ENCODE assay signal across 15 cellular contexts in the genomic region with DNA sequence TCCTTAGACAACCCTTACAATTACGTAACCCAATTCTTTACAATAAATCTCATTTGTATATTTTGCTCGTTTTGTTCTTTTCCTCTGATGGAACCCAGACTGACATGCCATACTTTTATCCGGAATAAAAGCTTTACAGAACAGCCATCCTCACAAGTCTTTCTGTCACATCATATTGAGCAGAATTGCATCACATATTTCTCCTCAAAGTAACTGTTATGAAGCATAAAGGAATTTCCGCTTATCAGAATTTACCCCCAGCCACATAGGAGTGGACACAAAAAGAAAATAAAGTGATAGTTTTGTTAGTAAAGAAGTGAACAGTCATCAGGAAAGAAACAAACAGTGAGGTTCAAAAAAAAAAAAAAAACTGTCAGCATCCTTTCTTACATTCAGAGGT.
A peak's percentile ranks its signal among the peaks of the same experiment; 100 is the strongest.
DNase-seq lines count a peak whose midpoint lies in the region; ATAC-seq and TF ChIP-seq lines count a peak whose summit lies in the region.
"Had no signal": no experiment of that assay in that cellular context is flagged by ENCODE, and none has a peak within 500 bp of the region (broad histone marks: within the 10 kb centered on the region; RNA-seq: fewer than 3 reads in every experiment).

No MANE protein-coding gene starts in this region.

- no peak for ATAC-seq in HG03457 (IDR thresholded peaks at IDR 0.05; ENCODE audit: unreplicated experiment)
- ATAC-seq: HepG2 had no signal

- H3K36me3 ChIP-seq in SJSA1 (no peaks in the 10 kb centered on the region), SJCRH30 (no peaks in the 10 kb centered on the region)
- H3K36me3 ChIP-seq: BLaER1, HAP-1 had no signal

- H3K27me3 ChIP-seq in SJSA1 (replicated peaks) = no peaks in the 10 kb centered on the region
- H3K27me3 ChIP-seq in SJCRH30 = no peaks in the 10 kb centered on the region; the same call in 1 of the 2 replicates
- H3K27me3 ChIP-seq: BLaER1 had no signal

- DNase-seq in AG10803 (ENCODE audit: low read depth) (peak; percentile 25), SJSA1 (ENCODE audit: low read depth in 1 of 2, low spot score in 2 of 2) (no peak), fibroblast of peridontal ligament (ENCODE audit: extremely low read depth) (peak; percentile 7), retina (peak; percentile 22), SJCRH30 (no peak)
- DNase-seq in activated naive CD4-positive, alpha-beta T cell treated with anti-CD3 and anti-CD28 coated beads, Interleukin-2, amount 50 U/mL, for 16 hours = no peak
- DNase-seq: AML-193; Caco-2; CD8-positive, alpha-beta memory T cell; DMS53 had no signal

- no peak for TF ChIP-seq CTCF in AG10803 (conservative IDR thresholded peaks at IDR 0.05; ENCODE audit: low read length)

- no peak overlapping the region for H3K4me3 ChIP-seq in AG10803 (ENCODE audit: low read length)
- no peak overlapping the region for H3K4me3 ChIP-seq in SJSA1
- H3K4me3 ChIP-seq in SJCRH30 = no peak overlapping the region
- H3K4me3 ChIP-seq: BLaER1, HAP-1 had no signal

- H3K9me3 ChIP-seq in SJSA1 (replicated peaks) (no peaks in the 10 kb centered on the region), SJCRH30 (replicated peaks) (0 out of 2 replicates have a peak, but pooled peaks cover 3% of the 10 kb centered on the region)
- H3K9me3 ChIP-seq: BLaER1, Caco-2, HAP-1 had no signal

- H3K4me1 ChIP-seq in SJSA1 (replicated peaks) (peaks cover 39% of the 10 kb centered on the region), SJCRH30 (no peaks in the 10 kb centered on the region)
- H3K4me1 ChIP-seq: BLaER1, Caco-2 had no signal

- H3K27ac ChIP-seq in SJSA1 = peak overlapping the region; percentile 75
- no peak overlapping the region for H3K27ac ChIP-seq in SJCRH30
- H3K27ac ChIP-seq: 22Rv1, BLaER1 had no signal

Comparison
In these comparisons a context has a peak if more than half of its experiments do, and no peak if none do; other contexts are left out.
1. DNase-seq: peak in AG10803 (single experiment), fibroblast of peridontal ligament (single experiment) and retina (single experiment); none in SJSA1 (0 of 2), SJCRH30 (0 of 2) and activated naive CD4-positive, alpha-beta T cell treated with anti-CD3 and anti-CD28 coated beads, Interleukin-2, amount 50 U/mL, for 16 hours (single experiment).